ENCODE assay signal across 12 cellular contexts in genomic region chr12:39341179-39341578, GRCh38.
A peak's percentile ranks its signal among the peaks of the same experiment; 100 is the strongest.
DNase-seq lines count a peak whose midpoint lies in the region; ATAC-seq and TF ChIP-seq lines count a peak whose summit lies in the region.
"Had no signal": no experiment of that assay in that cellular context is flagged by ENCODE, and none has a peak within 500 bp of the region (broad histone marks: within the 10 kb centered on the region; RNA-seq: fewer than 3 reads in every experiment).

No MANE protein-coding gene starts in this region.

- TF ChIP-seq POLR2A in erythroblast (IDR thresholded peaks at IDR 0.05; ENCODE audit: low read length): no peak

- peak; percentile 62 for DNase-seq in iris pigment epithelial cell (ENCODE audit: low read depth)
- DNase-seq in NCI-H82 treated with DMSO at 0.1 percent for 48 hours (lab: John Stamatoyannopoulos, UW; ENCODE audit: unreplicated experiment): no peak
- DNase-seq in epidermal melanocyte (ENCODE audit: insufficient read length, low spot score): no peak
- DNase-seq in erythroblast (lab: John Stamatoyannopoulos, UW): no peak
- no peak for DNase-seq in NOMO-1 treated with dmso at 0.1 percent for 144 hours (lab: John Stamatoyannopoulos, UW; ENCODE audit: unreplicated experiment)
- DNase-seq: activated naive CD4-positive, alpha-beta T cell treated with anti-CD3 and anti-CD28 coated beads, Interleukin-2, amount 10 ng/mL, durations not matched to agents 7 days and 5 days; GF-D8; left lung; NCI-H2029 treated with DMSO at 0.1 percent for 48 hours had no signal

- ATAC-seq in GM18511 (IDR thresholded peaks at IDR 0.05; ENCODE audit: unreplicated experiment): peak; percentile 79
- ATAC-seq in GM21423 (IDR thresholded peaks at IDR 0.05; ENCODE audit: unreplicated experiment): peak; percentile 63
- ATAC-seq in HG03196 (IDR thresholded peaks at IDR 0.05; ENCODE audit: unreplicated experiment): peak; percentile 51
- ATAC-seq: left lung had no signal
